15 cellular contexts compared by ENCODE assay signal in genomic region chr5:15645376-15645775, GRCh38.
DNase-seq lines count a peak whose midpoint lies in the region; ATAC-seq and TF ChIP-seq lines count a peak whose summit lies in the region.
"Had no signal": no experiment of that assay in that cellular context is flagged by ENCODE, and none has a peak within 500 bp of the region (broad histone marks: within the 10 kb centered on the region; RNA-seq: fewer than 3 reads in every experiment).

No MANE protein-coding gene starts in this region.

- dilution Hi-C loops in IMR-90 (cut with HindIII; ENCODE audit: low sequenced_read_pairs, unreplicated experiment), result no loop called here

- no peak overlapping the region for H2AK9ac ChIP-seq in IMR-90 (replicated peaks; ENCODE audit: low read depth, low read length, poor library complexity)

- H2AFZ ChIP-seq in IMR-90 (replicated peaks; ENCODE audit: low read length, poor library complexity), result no peak overlapping the region

- POLR2A ChIA-PET in IMR-90 (lab: Charles Lee; ENCODE audit: unreplicated experiment), result no interaction called here

- no peak overlapping the region for H4K91ac ChIP-seq in IMR-90 (ENCODE audit: insufficient read depth, low read depth, low read length)

- H2BK5ac ChIP-seq in IMR-90 (ENCODE audit: low read depth, low read length, poor library complexity, severe bottlenecking), result no peak overlapping the region

- no peak overlapping the region for H3K14ac ChIP-seq in IMR-90 (replicated peaks; ENCODE audit: low read depth, low read length)

- H3K4me1 ChIP-seq in BLaER1, result peaks cover 16% of the 10 kb centered on the region
- H3K4me1 ChIP-seq in IMR-90 (ENCODE audit: control insufficient read depth, insufficient read depth, low read length), result peaks cover 3% of the 10 kb centered on the region
- H3K4me1 ChIP-seq in breast epithelium, result peaks cover 0 to 2% of the 10 kb centered on the region in 2 donors

- H3K79me1 ChIP-seq in IMR-90 (ENCODE audit: low read depth in 1 of 2, low read length in 2 of 2), result peaks cover 22 to 26% of the 10 kb centered on the region in 2 experiments

- no peak overlapping the region; the same call in 1 of the 2 replicates for H3K27ac ChIP-seq in BLaER1
- H3K27ac ChIP-seq in IMR-90 (ENCODE audit: insufficient read depth, low read length), result no peak overlapping the region
- H3K27ac ChIP-seq in breast epithelium, result peak overlapping the region; percentile 43 to 80
- H3K27ac ChIP-seq: cardiac muscle cell had no signal

- no peak overlapping the region for H2AK5ac ChIP-seq in IMR-90 (ENCODE audit: low read depth, low read length)

- H3K36me3 ChIP-seq in BLaER1 (no peaks in the 10 kb centered on the region), IMR-90 (ENCODE audit: control insufficient read depth, insufficient read depth, low read length) (no peaks in the 10 kb centered on the region), breast epithelium (no peaks in the 10 kb centered on the region)
- H3K36me3 ChIP-seq: cardiac muscle cell had no signal

- peaks cover 6% of the 10 kb centered on the region; the same call in 1 of the 2 replicates for H3K9me3 ChIP-seq in BLaER1
- H3K9me3 ChIP-seq in IMR-90 (ENCODE audit: control insufficient read depth, insufficient read depth, low read length), result no peaks in the 10 kb centered on the region
- no peaks in the 10 kb centered on the region for H3K9me3 ChIP-seq in breast epithelium

- H4K8ac ChIP-seq in IMR-90 (ENCODE audit: low read depth in 2 of 2, low read length in 2 of 2), result no peak overlapping the region

- ATAC-seq in IMR-90 (ENCODE audit: low read depth) (no peak), HG03139 (IDR thresholded peaks at IDR 0.05; ENCODE audit: unreplicated experiment) (no peak), Right ventricle myocardium superior (ENCODE audit: poor library complexity) (no peak)

- H3K4ac ChIP-seq in IMR-90 (ENCODE audit: low read depth, low read length), result no peak overlapping the region

- no peak overlapping the region for H3K18ac ChIP-seq in IMR-90 (ENCODE audit: low read depth, low read length)

- DNase-seq in IMR-90, result peak; percentile 16
- no peak for DNase-seq in breast epithelium (ENCODE audit: low spot score in 2 of 2)
- DNase-seq in kidney tubule cell (ENCODE audit: low spot score), result peak; percentile 4
- DNase-seq in NCI-H524 (lab: John Stamatoyannopoulos, UW), result no peak
- DNase-seq in posterior cingulate gyrus, result no peak
- DNase-seq in Right ventricle myocardium superior, result no peak
- DNase-seq: activated CD4-positive, alpha-beta memory T cell treated with anti-CD3 and anti-CD28 coated beads, Interleukin-2, amount 10 ng/mL, durations not matched to agents 7 days and 5 days; NCI-H1048; NCI-H345; RPMI8226; trophoblast cell had no signal

- TF ChIP-seq POLR2A in IMR-90 (IDR thresholded peaks at IDR 0.05; ENCODE audit: low read depth, low read length) (no peak), breast epithelium (IDR thresholded peaks at IDR 0.05) (no peak)

- TF ChIP-seq RAD21 in IMR-90 (IDR thresholded peaks at IDR 0.05; ENCODE audit: low read length), result no peak

- no peak overlapping the region for H2BK15ac ChIP-seq in IMR-90 (ENCODE audit: low read depth, low read length)

- no peak overlapping the region for H3K56ac ChIP-seq in IMR-90 (ENCODE audit: extremely low read depth, insufficient read depth, low read length)

- H3K4me2 ChIP-seq in BLaER1, result peak overlapping the region; percentile 47
- no peak overlapping the region for H3K4me2 ChIP-seq in IMR-90 (ENCODE audit: low read depth, low read length)

- TF ChIP-seq CTCF in IMR-90 (conservative IDR thresholded peaks at IDR 0.05; ENCODE audit: low read depth, low read length) (no peak), breast epithelium (IDR thresholded peaks at IDR 0.05) (no peak)

- H2BK20ac ChIP-seq in IMR-90 (ENCODE audit: low read depth, low read length), result no peak overlapping the region

- peaks cover 5% of the 10 kb centered on the region; the same call in 1 of the 2 replicates for H3K9me1 ChIP-seq in IMR-90 (ENCODE audit: insufficient read depth, low read length)

- 83% methylated on average over 2 of the region's 4 CpGs; no CpG with 5 or more reads in 1 of the 2 experiments for WGBS in IMR-90 (ENCODE audit: extremely low coverage in 2 of 2, insufficient read length in 1 of 2), 2 experiments

- intact Hi-C loops in IMR-90 (cut with micrococcal nuclease), result no loop called here
- intact Hi-C loops in breast epithelium (cut with DNase I; ENCODE audit: low total_unique reads), result no loop called here
- intact Hi-C loops in posterior cingulate gyrus (cut with DNase I), result no loop called here
- intact Hi-C loops in Right ventricle myocardium superior (cut with DNase I), result no loop called here

- H4K20me1 ChIP-seq in BLaER1, result no peaks in the 10 kb centered on the region
- no peaks in the 10 kb centered on the region for H4K20me1 ChIP-seq in IMR-90 (ENCODE audit: insufficient read depth, low read length)

- H3K4me3 ChIP-seq in BLaER1 (no peak overlapping the region), IMR-90 (ENCODE audit: insufficient read depth, low read depth, low read length) (no peak overlapping the region), breast epithelium (peak overlapping the region in 1 of 3 donors; percentile 25)
- H3K4me3 ChIP-seq: cardiac muscle cell, lung had no signal

- no peak overlapping the region for H2BK120ac ChIP-seq in IMR-90 (ENCODE audit: low read depth, low read length)

- no peak overlapping the region for H3K23ac ChIP-seq in IMR-90 (ENCODE audit: low read depth, low read length)

- CTCF ChIA-PET in IMR-90 (lab: Yijun Ruan, JAX), result interaction anchor here (0.9 kb wide), 1 partner anchor 45 kb away, joined by 3 read pairs; no protein-coding TSS in a partner anchor

- BruUV-seq in IMR-90 (replicated peaks; lab: Mats Ljungman, UMichigan), result no TSS peak

- H3K9ac ChIP-seq in BLaER1 (no peak overlapping the region), IMR-90 (ENCODE audit: low read depth, low read length) (no peak overlapping the region)

- in situ Hi-C loops in IMR-90 (cut with MboI; ENCODE audit: low sequenced_read_pairs), result no loop called here

- H3K27me3 ChIP-seq in BLaER1 (no peaks in the 10 kb centered on the region), IMR-90 (ENCODE audit: control insufficient read depth, insufficient read depth, low read length) (no peaks in the 10 kb centered on the region), breast epithelium (no peaks in the 10 kb centered on the region)
- H3K27me3 ChIP-seq: cardiac muscle cell had no signal

- no peak overlapping the region for H4K5ac ChIP-seq in IMR-90 (ENCODE audit: low read depth, low read length)

TF ChIP-seq in IMR-90, 13 proteins besides CTCF, POLR2A, EP300 and RAD21:
- TF ChIP-seq CEBPB (IDR thresholded peaks at IDR 0.05; ENCODE audit: low read depth, low read length) (no peak), MAFK (IDR thresholded peaks at IDR 0.05; ENCODE audit: low read depth, low read length) (no peak), RFX5 (IDR thresholded peaks at IDR 0.05; ENCODE audit: low read depth, low read length) (no peak)
- TF ChIP-seq, protein P1, sequence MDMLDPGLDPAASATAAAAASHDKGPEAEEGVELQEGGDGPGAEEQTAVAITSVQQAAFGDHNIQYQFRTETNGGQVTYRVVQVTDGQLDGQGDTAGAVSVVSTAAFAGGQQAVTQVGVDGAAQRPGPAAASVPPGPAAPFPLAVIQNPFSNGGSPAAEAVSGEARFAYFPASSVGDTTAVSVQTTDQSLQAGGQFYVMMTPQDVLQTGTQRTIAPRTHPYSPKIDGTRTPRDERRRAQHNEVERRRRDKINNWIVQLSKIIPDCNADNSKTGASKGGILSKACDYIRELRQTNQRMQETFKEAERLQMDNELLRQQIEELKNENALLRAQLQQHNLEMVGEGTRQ (IDR thresholded peaks at IDR 0.05; ENCODE audit: low read depth, low read length), result peak; percentile 17; the same call in 1 of the 2 replicates

Comparison
In these comparisons a context has a peak if more than half of its experiments do, and no peak if none do; other contexts are left out.
1. H3K27ac ChIP-seq: peak in breast epithelium (2 of 2); none in BLaER1 (single experiment) and IMR-90 (single experiment).
2. DNase-seq: peak in IMR-90 (single experiment) and kidney tubule cell (single experiment); none in breast epithelium (0 of 2), NCI-H524 (0 of 2), posterior cingulate gyrus (0 of 10) and Right ventricle myocardium superior (single experiment).